In genomic region chr1:217004776-217005436, GRCh38 we compare ENCODE assay signal across 24 cellular contexts.
DNase-seq lines count a peak whose midpoint lies in the region; ATAC-seq and TF ChIP-seq lines count a peak whose summit lies in the region.
"Had no signal": no experiment of that assay in that cellular context is flagged by ENCODE, and none has a peak within 500 bp of the region (broad histone marks: within the 10 kb centered on the region; RNA-seq: fewer than 3 reads in every experiment).

No MANE protein-coding gene starts in this region.

- no peak overlapping the region for H3K4me3 Mint-ChIP-seq in stimulated activated memory B cell treated with anti-CD40 and anti-IgM and Interleukin-4, amounts not matched to agents 10 μg/mL and 1 μg/mL and 100 μg/mL, for 72 hours
- H3K4me3 Mint-ChIP-seq in endothelial cell (ENCODE audit: unreplicated experiment): no peak overlapping the region
- H3K4me3 Mint-ChIP-seq: activated CD4-positive, alpha-beta T cell treated with anti-CD3 and anti-CD28 coated beads, Interleukin-2, amount 10 ng/mL, durations not matched to agents 7 days and 5 days; activated naive CD8-positive, alpha-beta T cell; CD8-positive, alpha-beta memory T cell; naive thymus-derived CD4-positive, alpha-beta T cell; T-helper 2 cell treated with Interferon-gamma antibody and Interleukin-4, amounts not matched to agents 5 μg/mL and 100 μg/mL, for 36 hours had no signal

- no peak for TF ChIP-seq CTCF in endothelial cell (IDR thresholded peaks at IDR 0.05; ENCODE audit: unreplicated experiment)

- peak; percentile 58 for ATAC-seq in GM18867 (IDR thresholded peaks at IDR 0.05; ENCODE audit: unreplicated experiment)
- ATAC-seq in HG02798 (IDR thresholded peaks at IDR 0.05; ENCODE audit: poor library complexity, unreplicated experiment): peak; percentile 58
- peak; percentile 67 for ATAC-seq in HG03571 (IDR thresholded peaks at IDR 0.05; ENCODE audit: unreplicated experiment)
- peak; percentile 27 for ATAC-seq in stimulated activated memory B cell treated with anti-CD40 and anti-IgM and Interleukin-4, amounts not matched to agents 10 μg/mL and 1 μg/mL and 100 μg/mL, for 72 hours
- ATAC-seq: left cardiac atrium; naive thymus-derived CD4-positive, alpha-beta T cell; stimulated activated naive CD8-positive, alpha-beta T cell treated with anti-CD3 and anti-CD28 coated beads, Interleukin-15, Interleukin-2, amounts not matched to agents 100 U/mL and 50 U/mL, for 24 hours had no signal

- no peaks in the 10 kb centered on the region for H3K4me1 Mint-ChIP-seq in stimulated activated memory B cell treated with anti-CD40 and anti-IgM and Interleukin-4, amounts not matched to agents 10 μg/mL and 1 μg/mL and 100 μg/mL, for 72 hours
- H3K4me1 Mint-ChIP-seq in endothelial cell (ENCODE audit: unreplicated experiment): no peaks in the 10 kb centered on the region
- H3K4me1 Mint-ChIP-seq: activated CD4-positive, alpha-beta T cell treated with anti-CD3 and anti-CD28 coated beads, Interleukin-2, amount 10 ng/mL, durations not matched to agents 7 days and 5 days; CD8-positive, alpha-beta memory T cell; naive thymus-derived CD4-positive, alpha-beta T cell had no signal

- no peaks in the 10 kb centered on the region for H3K36me3 Mint-ChIP-seq in stimulated activated memory B cell treated with anti-CD40 and anti-IgM and Interleukin-4, amounts not matched to agents 10 μg/mL and 1 μg/mL and 100 μg/mL, for 72 hours
- H3K36me3 Mint-ChIP-seq in endothelial cell (ENCODE audit: low read depth, unreplicated experiment): no peaks in the 10 kb centered on the region
- H3K36me3 Mint-ChIP-seq: activated naive CD8-positive, alpha-beta T cell; CD8-positive, alpha-beta memory T cell; naive thymus-derived CD4-positive, alpha-beta T cell had no signal

- H3K9me3 Mint-ChIP-seq in stimulated activated memory B cell treated with anti-CD40 and anti-IgM and Interleukin-4, amounts not matched to agents 10 μg/mL and 1 μg/mL and 100 μg/mL, for 72 hours: peaks cover 6% of the 10 kb centered on the region
- H3K9me3 Mint-ChIP-seq in endothelial cell (ENCODE audit: unreplicated experiment): no peaks in the 10 kb centered on the region
- H3K9me3 Mint-ChIP-seq: T-helper 2 cell treated with Interferon-gamma antibody and Interleukin-4, amounts not matched to agents 5 μg/mL and 100 μg/mL, for 36 hours had no signal

- no peaks in the 10 kb centered on the region for H3K27me3 Mint-ChIP-seq in stimulated activated memory B cell treated with anti-CD40 and anti-IgM and Interleukin-4, amounts not matched to agents 10 μg/mL and 1 μg/mL and 100 μg/mL, for 72 hours
- no peaks in the 10 kb centered on the region for H3K27me3 Mint-ChIP-seq in endothelial cell (ENCODE audit: unreplicated experiment)
- H3K27me3 Mint-ChIP-seq: activated CD4-positive, alpha-beta T cell treated with anti-CD3 and anti-CD28 coated beads, Interleukin-2, amount 10 ng/mL, durations not matched to agents 7 days and 5 days; activated naive CD8-positive, alpha-beta T cell; CD8-positive, alpha-beta memory T cell had no signal

- DNase-seq in COR-L47 (lab: John Stamatoyannopoulos, UW): no peak
- no peak for DNase-seq in endothelial cell (ENCODE audit: low spot score)
- no peak for DNase-seq in NCI-H1930 (lab: John Stamatoyannopoulos, UW)
- DNase-seq: activated CD4-positive, alpha-beta T cell treated with anti-CD3 and anti-CD28 coated beads, Interleukin-2, amount 10 ng/mL, durations not matched to agents 7 days and 5 days; AML-193; CD8-positive, alpha-beta memory T cell; central memory CD4-positive, alpha-beta T cell; GM23248; left cardiac atrium; mesendoderm; naive thymus-derived CD4-positive, alpha-beta T cell; NCI-H1417 treated with DMSO at 0.1 percent for 48 hours; NCI-H2107; NCI-H510A treated with DMSO at 0.1 percent for 48 hours; stimulated activated CD4-positive, alpha-beta T cell treated with anti-CD3 and anti-CD28 coated beads, Interleukin-4, amount 100 ng/mL, for 1 hour; stimulated activated naive CD8-positive, alpha-beta T cell treated with anti-CD3 and anti-CD28 coated beads, Interleukin-15, Interleukin-2, amounts not matched to agents 100 U/mL and 50 U/mL, for 24 hours; thyroid gland; WERI-Rb-1 had no signal

- no peak overlapping the region for H3K27ac Mint-ChIP-seq in stimulated activated memory B cell treated with anti-CD40 and anti-IgM and Interleukin-4, amounts not matched to agents 10 μg/mL and 1 μg/mL and 100 μg/mL, for 72 hours
- no peak overlapping the region for H3K27ac Mint-ChIP-seq in endothelial cell (ENCODE audit: unreplicated experiment)
- H3K27ac Mint-ChIP-seq: activated CD4-positive, alpha-beta T cell treated with anti-CD3 and anti-CD28 coated beads, Interleukin-2, amount 10 ng/mL, durations not matched to agents 7 days and 5 days; activated naive CD8-positive, alpha-beta T cell; CD8-positive, alpha-beta memory T cell; naive thymus-derived CD4-positive, alpha-beta T cell; T-helper 2 cell treated with Interferon-gamma antibody and Interleukin-4, amounts not matched to agents 5 μg/mL and 100 μg/mL, for 36 hours had no signal
